In the genomic region with DNA sequence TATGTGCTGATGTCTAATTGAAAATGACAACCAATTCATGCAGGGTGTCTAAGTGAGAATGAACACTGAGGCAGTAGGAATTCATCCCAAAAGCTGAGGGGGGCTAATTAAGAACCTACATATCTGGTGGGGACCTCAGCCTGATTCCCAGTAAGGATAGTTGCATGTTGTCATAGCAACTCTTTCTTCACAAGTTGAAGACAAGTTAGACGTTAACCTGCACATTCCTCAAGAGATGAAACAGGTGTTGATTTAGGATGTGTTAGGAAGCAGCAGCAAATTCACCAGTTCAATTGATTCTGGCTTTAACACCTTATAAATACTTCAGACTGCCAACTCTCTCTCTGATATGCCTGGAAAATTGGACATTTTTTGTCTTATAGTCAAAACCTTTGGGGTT, we compare ENCODE assay signal across 13 cellular contexts. TPM values are rescaled to one million over a fixed set of nuclear protein-coding genes. Genes with fewer than 3 reads are reported as not detected.
DNase-seq lines count a peak whose midpoint lies in the region; ATAC-seq and TF ChIP-seq lines count a peak whose summit lies in the region.
"Had no signal": no experiment of that assay in that cellular context is flagged by ENCODE, and none has a peak within 500 bp of the region (broad histone marks: within the 10 kb centered on the region; RNA-seq: fewer than 3 reads in every experiment).

No MANE protein-coding gene starts in this region.

- H3K9me3 ChIP-seq in heart right ventricle (no peaks in the 10 kb centered on the region), right atrium auricular region (no peaks in the 10 kb centered on the region), gastrocnemius medialis (no peaks in the 10 kb centered on the region), tibial artery (no peaks in the 10 kb centered on the region)
- H3K9me3 ChIP-seq: BLaER1 treated with 17β-estradiol and CSF1 and Interleukin-3, amounts not matched to agents 10 nM and 100 nM had no signal

- H3K4me1 ChIP-seq in heart right ventricle (peaks cover 11 to 91% (median 78%) of the 10 kb centered on the region in 9 donors), right atrium auricular region (peaks cover 0 to 65% of the 10 kb centered on the region in 2 donors), gastrocnemius medialis (peaks cover 86% of the 10 kb centered on the region in 2 donors), tibial artery (peaks cover 0 to 80% (median 26%) of the 10 kb centered on the region in 4 donors)

- H3K4me3 ChIP-seq in heart right ventricle (no peak overlapping the region), right atrium auricular region (no peak overlapping the region), gastrocnemius medialis (no peak overlapping the region), tibial artery (no peak overlapping the region)
- H3K4me3 ChIP-seq: BLaER1 treated with 17β-estradiol and CSF1 and Interleukin-3, amounts not matched to agents 10 nM and 100 nM had no signal

- in situ Hi-C loops in gastrocnemius medialis (cut with MboI; ENCODE audit: low sequenced_read_pairs in 4 of 4) = no loop called here

- no peak for TF ChIP-seq CTCF in heart right ventricle (IDR thresholded peaks at IDR 0.05)
- TF ChIP-seq CTCF in right atrium auricular region (IDR thresholded peaks at IDR 0.05) = no peak
- no peak for TF ChIP-seq CTCF in gastrocnemius medialis (IDR thresholded peaks at IDR 0.05 in 4 of 5, conservative IDR thresholded peaks at IDR 0.05 in 1 of 5)
- no peak for TF ChIP-seq CTCF in tibial artery (IDR thresholded peaks at IDR 0.05)

- peak overlapping the region in 6 of 10 donors; percentile 60 to 94 (median 70) for H3K27ac ChIP-seq in heart right ventricle
- peak overlapping the region in 1 of 2 donors; percentile 80 for H3K27ac ChIP-seq in right atrium auricular region
- H3K27ac ChIP-seq in cingulate gyrus (ENCODE audit: low read depth, low read length) = peak overlapping the region; percentile 12
- H3K27ac ChIP-seq in gastrocnemius medialis = peak overlapping the region; percentile 66 to 73 (median 72)
- peak overlapping the region; percentile 58 to 68 for H3K27ac ChIP-seq in tibial artery
- H3K27ac ChIP-seq: BLaER1 treated with 17β-estradiol and CSF1 and Interleukin-3, amounts not matched to agents 10 nM and 100 nM had no signal

- no peak for TF ChIP-seq POLR2A in gastrocnemius medialis (IDR thresholded peaks at IDR 0.05)

- intact Hi-C loops in heart right ventricle (cut with DNase I) = loop anchor here in 5 of 10 donors (5.0 to 10.0 kb wide), 5 partner anchors 36 to 329 kb away; a partner anchor contains a TSS
- intact Hi-C loops in gastrocnemius medialis (cut with DNase I; ENCODE audit: low total_unique reads) = no loop called here
- intact Hi-C loops in tibial artery (cut with DNase I; ENCODE audit: low total_unique reads) = loop anchor here (5.0 to 10.0 kb wide), 2 partner anchors 329 to 1191 kb away; a partner anchor contains a TSS

- no peaks in the 10 kb centered on the region for H3K27me3 ChIP-seq in heart right ventricle
- no peaks in the 10 kb centered on the region for H3K27me3 ChIP-seq in right atrium auricular region
- H3K27me3 ChIP-seq in gastrocnemius medialis = no peaks in the 10 kb centered on the region
- no peaks in the 10 kb centered on the region for H3K27me3 ChIP-seq in tibial artery
- H3K27me3 ChIP-seq: BLaER1 treated with 17β-estradiol and CSF1 and Interleukin-3, amounts not matched to agents 10 nM and 100 nM had no signal

- DNase-seq in heart right ventricle (no peak), right atrium auricular region (ENCODE audit: low spot score) (no peak), gastrocnemius medialis (no peak), tibial artery (no peak), NCI-H2107 (lab: John Stamatoyannopoulos, UW) (no peak), NCI-H526 (lab: John Stamatoyannopoulos, UW) (no peak)
- DNase-seq: 8988T, GOT3, NCI-H1930, NCI-H510A had no signal

- ATAC-seq in heart right ventricle (no peak), gastrocnemius medialis (no peak), HG02623 (IDR thresholded peaks at IDR 0.05; ENCODE audit: unreplicated experiment) (no peak)

- WGBS in heart right ventricle, 2 donors = 36 to 66% methylated on average over 1 of the region's 1 CpG

- H3K36me3 ChIP-seq in heart right ventricle (no peaks in the 10 kb centered on the region), right atrium auricular region (no peaks in the 10 kb centered on the region), gastrocnemius medialis (no peaks in the 10 kb centered on the region), tibial artery (no peaks in the 10 kb centered on the region)
- H3K36me3 ChIP-seq: BLaER1 treated with 17β-estradiol and CSF1 and Interleukin-3, amounts not matched to agents 10 nM and 100 nM had no signal

RNA-seq across cellular contexts. Expression of a gene that starts 7.3 kb away (rescaled TPM):
- 10 to 100 TPM; 34.1 to 89.7 (median 53.4) TPM for total RNA-seq in heart right ventricle
- 10 to 100 TPM in 1 of 2 donors, 1 to 10 TPM in 1; 8.5 to 17.8 TPM for polyA plus RNA-seq in heart right ventricle
- total RNA-seq in right atrium auricular region = 10 to 100 TPM; 38.3 to 42.4 TPM
- 10 to 100 TPM in 3 of 4 donors, 1 to 10 TPM in 1; 9.9 to 32.8 (median 22.2) TPM for total RNA-seq in gastrocnemius medialis

RNA-seq across cellular contexts. Expression of a gene that starts 52.9 kb away (rescaled TPM):
- total RNA-seq in heart right ventricle (10 to 100 TPM; 23.8 to 37.1 (median 33.1) TPM), right atrium auricular region (10 to 100 TPM; 18.0 to 31.9 TPM), gastrocnemius medialis (10 to 100 TPM; 30.1 to 81.8 (median 40.6) TPM)
- polyA plus RNA-seq in heart right ventricle = 10 to 100 TPM; 24.4 to 35.4 TPM
